18 cellular contexts compared by ENCODE assay signal in genomic region chr18:73962251-73962650, GRCh38.
DNase-seq lines count a peak whose midpoint lies in the region; ATAC-seq, FAIRE-seq and TF ChIP-seq lines count a peak whose summit lies in the region.
"Had no signal": no experiment of that assay in that cellular context is flagged by ENCODE, and none has a peak within 500 bp of the region (broad histone marks: within the 10 kb centered on the region; RNA-seq: fewer than 3 reads in every experiment).

No MANE protein-coding gene starts in this region.

- in situ Hi-C loops in K562 (cut with MboI), result no loop called here

- TF ChIP-seq RAD21 in K562 (CRISPR knock-in tag; conservative IDR thresholded peaks at IDR 0.05 in 1 of 2, IDR thresholded peaks at IDR 0.05 in 1 of 2), result no peak

- H3K9me3 ChIP-seq in AG04450 (ENCODE audit: control insufficient read depth, insufficient read depth, low read length) (peaks cover 8% of the 10 kb centered on the region), K562 (replicated peaks; ENCODE audit: control insufficient read depth, insufficient read depth, low read depth, low read length) (no peaks in the 10 kb centered on the region), Peyer's patch (no peaks in the 10 kb centered on the region), smooth muscle cell (replicated peaks; ENCODE audit: low read depth) (no peaks in the 10 kb centered on the region)
- H3K9me3 ChIP-seq: A549 had no signal

- no peak overlapping the region for H3K4me3 ChIP-seq in AG04450 (ENCODE audit: low read depth, low read length)
- no peak overlapping the region for H3K4me3 ChIP-seq in K562
- H3K4me3 ChIP-seq in Peyer's patch, result no peak overlapping the region
- no peak overlapping the region for H3K4me3 ChIP-seq in smooth muscle cell
- H3K4me3 ChIP-seq: A549 had no signal

- intact Hi-C loops in K562 (cut with micrococcal nuclease), result no loop called here

- H3K79me2 ChIP-seq in K562 (ENCODE audit: control insufficient read depth, insufficient read depth, low read length) (no peaks in the 10 kb centered on the region), smooth muscle cell (ENCODE audit: low read depth) (no peaks in the 10 kb centered on the region)

- ATAC-seq in GM18868 (IDR thresholded peaks at IDR 0.05; ENCODE audit: unreplicated experiment), result peak; percentile 85
- peak; percentile 79 for ATAC-seq in HG02973 (IDR thresholded peaks at IDR 0.05; ENCODE audit: unreplicated experiment)
- no peak for ATAC-seq in K562
- ATAC-seq: A549, sciatic nerve had no signal

- WGBS in K562 (ENCODE audit: insufficient coverage, low coverage, missing lambda C conversion rate), result 0% methylated on average over 2 of the region's 3 CpGs
- WGBS in smooth muscle cell (ENCODE audit: low lambda C conversion rate), result 71% methylated on average over 3 of the region's 3 CpGs

- H3K27ac ChIP-seq in AG04450 (ENCODE audit: low read depth, low read length) (no peak overlapping the region), K562 (ENCODE audit: extremely low read depth, low read depth, low read length) (no peak overlapping the region), Peyer's patch (no peak overlapping the region), smooth muscle cell (ENCODE audit: low read depth) (no peak overlapping the region)
- H3K27ac ChIP-seq: A549 had no signal

- DNase-seq in AG04450 (ENCODE audit: low read depth, low spot score) (peak; percentile 51), K562 (ENCODE audit: extremely low read depth in 1 of 4, low spot score in 3 of 4) (no peak), Peyer's patch (no peak), smooth muscle cell (lab: John Stamatoyannopoulos, UW; ENCODE audit: unreplicated experiment) (no peak), HPDE6-E6E7 (ENCODE audit: extremely low spot score) (no peak)
- no peak for DNase-seq in activated CD4-positive, alpha-beta T cell treated with anti-CD3 and anti-CD28 coated beads, Interleukin-2, amount 50 U/mL, for 48 hours
- DNase-seq: activated CD4-positive, CD25-positive, alpha-beta regulatory T cell; activated CD8-positive, alpha-beta memory T cell treated with anti-CD3 and anti-CD28 coated beads, Interleukin-2, amount 50 U/mL, for 48 hours; activated naive CD4-positive, alpha-beta T cell treated with anti-CD3 and anti-CD28 coated beads, Interleukin-2, amount 10 ng/mL, durations not matched to agents 7 days and 5 days; Calu3; NCI-H1694; NCI-H69; stimulated activated naive CD4-positive, alpha-beta T cell treated with Interleukin-2 at 50 U/mL for 16 hours had no signal

- POLR2A ChIA-PET in AG04450 (lab: Yijun Ruan, JAX), result interaction anchor here (1.3 kb wide), 1 partner anchor 17 kb away, joined by 3 read pairs; no protein-coding TSS in a partner anchor
- POLR2A ChIA-PET in K562 (lab: Yijun Ruan, JAX), result no interaction called here

- no peaks in the 10 kb centered on the region for H3F3A ChIP-seq in smooth muscle cell (ENCODE audit: low read depth)

- H3K4me2 ChIP-seq in K562 (ENCODE audit: insufficient read depth, low read length), result no peak overlapping the region
- H3K4me2 ChIP-seq in smooth muscle cell, result no peak overlapping the region
- H3K4me2 ChIP-seq: A549 had no signal

- no peaks in the 10 kb centered on the region for H3K27me3 ChIP-seq in AG04450 (ENCODE audit: control insufficient read depth, insufficient read depth, low read length)
- no peaks in the 10 kb centered on the region for H3K27me3 ChIP-seq in K562 (ENCODE audit: control insufficient read depth in 2 of 2, insufficient read depth in 2 of 2, low read length in 2 of 2)
- no peaks in the 10 kb centered on the region for H3K27me3 ChIP-seq in Peyer's patch
- H3K27me3 ChIP-seq in smooth muscle cell (ENCODE audit: low read depth), result no peaks in the 10 kb centered on the region

- H3K9ac ChIP-seq in K562 (ENCODE audit: insufficient read depth in 1 of 2, low read depth in 2 of 2, low read length in 2 of 2) (no peak overlapping the region), smooth muscle cell (ENCODE audit: low read depth) (no peak overlapping the region)

- no peaks in the 10 kb centered on the region for H3K36me3 ChIP-seq in K562 (ENCODE audit: control insufficient read depth, insufficient read depth, low read length)
- no peaks in the 10 kb centered on the region for H3K36me3 ChIP-seq in Peyer's patch
- H3K36me3 ChIP-seq in smooth muscle cell (ENCODE audit: low read depth), result no peaks in the 10 kb centered on the region

- no peak overlapping the region for H2AFZ ChIP-seq in K562 (ENCODE audit: low read depth, low read length)
- no peak overlapping the region for H2AFZ ChIP-seq in smooth muscle cell (ENCODE audit: low read depth)

- no peak for TF ChIP-seq POLR2A in K562 (conservative IDR thresholded peaks at IDR 0.05)
- no peak for TF ChIP-seq POLR2A in Peyer's patch (IDR thresholded peaks at IDR 0.05)

- H3K4me1 ChIP-seq in K562 (replicated peaks in 1 of 2; ENCODE audit: control insufficient read depth in 2 of 2, insufficient read depth in 2 of 2, low read length in 2 of 2) (no peaks in the 10 kb centered on the region), Peyer's patch (no peaks in the 10 kb centered on the region), smooth muscle cell (ENCODE audit: low read depth) (no peaks in the 10 kb centered on the region)
- H3K4me1 ChIP-seq: A549 had no signal

- no peak for FAIRE-seq in K562 (lab: Jason Lieb, UNC)
- FAIRE-seq: A549, bronchial epithelial cell had no signal

- no peak for TF ChIP-seq CTCF in AG04450 (IDR thresholded peaks at IDR 0.05; ENCODE audit: low read depth, low read length)
- no peak for TF ChIP-seq CTCF in K562 (IDR thresholded peaks at IDR 0.05 in 2 of 3, conservative IDR thresholded peaks at IDR 0.05 in 1 of 3; ENCODE audit: insufficient read depth in 2 of 3, low read depth in 1 of 3, low read length in 3 of 3)
- TF ChIP-seq CTCF in Peyer's patch (IDR thresholded peaks at IDR 0.05), result no peak
- TF ChIP-seq CTCF in smooth muscle cell (IDR thresholded peaks at IDR 0.05; ENCODE audit: borderline replicate concordance, insufficient read depth, poor library complexity, severe bottlenecking), result no peak

- H3K9me1 ChIP-seq in K562 (ENCODE audit: control insufficient read depth, insufficient read depth, low read length), result no peaks in the 10 kb centered on the region

- H4K20me1 ChIP-seq in K562 (replicated peaks; ENCODE audit: control insufficient read depth, insufficient read depth, low read length), result no peaks in the 10 kb centered on the region
- H4K20me1 ChIP-seq in smooth muscle cell (ENCODE audit: low read depth), result no peaks in the 10 kb centered on the region

- no peak for TF ChIP-seq EP300 in K562 (IDR thresholded peaks at IDR 0.05; ENCODE audit: low read length)

- no TSS peak for BruUV-seq in K562 (replicated peaks; lab: Mats Ljungman, UMichigan)

- CTCF ChIA-PET in AG04450 (lab: Charles Lee) (interaction anchor here (1.3 kb wide), 1 partner anchor 18 kb away, joined by 5 read pairs; no protein-coding TSS in a partner anchor), K562 (lab: Yijun Ruan, JAX; ENCODE audit: low intra/inter-chr PET ratio) (no interaction called here)

TF ChIP-seq in K562, 482 proteins besides CTCF, POLR2A, EP300 and RAD21:
- TF ChIP-seq SPI1 (IDR thresholded peaks at IDR 0.05; ENCODE audit: borderline replicate concordance, low read depth, low read length), result peak; percentile 26; the same call in 1 of the 2 replicates
- no peak for TF ChIP-seq POU5F1 (IDR thresholded peaks at IDR 0.05; ENCODE audit: borderline replicate concordance, low read depth, low read length, partially characterized antibody)
